Comparison of ENCODE assay signal across 22 cellular contexts in genomic region chr20:13825465-13825864, GRCh38.
"Had no signal": no experiment of that assay in that cellular context is flagged by ENCODE, and none has a peak within 500 bp of the region (broad histone marks: within the 10 kb centered on the region; RNA-seq: fewer than 3 reads in every experiment).

No MANE protein-coding gene starts in this region.

- ATAC-seq: foreskin keratinocyte, gastroesophageal sphincter, left lung, lower lobe of right lung had no signal

- DNase-seq: dermis blood vessel endothelial cell; dorsolateral prefrontal cortex; effector CD4-positive, alpha-beta T cell; effector memory CD4-positive, alpha-beta T cell; foreskin keratinocyte; hypothalamus; immature natural killer cell; islet precursor cell; kidney; kidney glomerular epithelial cell; left lung; lower lobe of right lung; mesenchymal stem cell; mucosa of descending colon; naive B cell had no signal

- H3K36me3 ChIP-seq: esophagus muscularis mucosa, gastroesophageal sphincter, left lung, lower lobe of right lung had no signal

- H3K4me2 ChIP-seq: hepatocyte had no signal

- FAIRE-seq: colon, endothelial cell of umbilical vein, frontal cortex, kidney had no signal

- H3K4me3 ChIP-seq: coronary artery, dorsolateral prefrontal cortex, esophagus muscularis mucosa, gastroesophageal sphincter, hepatocyte, left lung, lower lobe of right lung, mucosa of descending colon had no signal

- H3K27me3 ChIP-seq: dorsolateral prefrontal cortex, esophagus muscularis mucosa, gastroesophageal sphincter, hepatocyte had no signal

- H3K4me1 ChIP-seq: foreskin keratinocyte, gastroesophageal sphincter had no signal

- H3K27ac ChIP-seq: coronary artery, dorsolateral prefrontal cortex, esophagus muscularis mucosa, foreskin keratinocyte, gastroesophageal sphincter, hepatocyte, left lung, lower lobe of right lung had no signal

- H3K9me3 ChIP-seq: left lung, lower lobe of right lung, mucosa of descending colon had no signal
